17 cellular contexts compared by ENCODE assay signal in the genomic region with DNA sequence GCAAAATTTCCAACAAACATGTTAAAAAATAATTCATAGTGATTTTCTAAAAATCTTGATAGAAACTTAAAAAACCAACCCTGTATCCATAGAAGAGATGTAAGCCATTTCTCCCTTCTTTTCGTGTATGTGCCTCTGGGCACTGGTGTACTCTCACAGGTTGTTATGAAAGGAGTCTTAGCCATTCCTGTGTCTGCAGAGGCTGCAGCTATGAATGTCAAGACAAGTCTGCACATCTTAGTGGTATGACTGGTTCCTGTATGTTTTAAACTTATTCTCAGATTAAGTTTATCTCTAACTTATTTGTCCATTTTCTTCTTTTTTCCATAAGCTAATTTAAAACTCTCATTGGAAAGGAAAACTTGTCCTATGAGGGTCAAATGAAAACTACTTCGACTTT.
DNase-seq lines count a peak whose midpoint lies in the region; ATAC-seq, FAIRE-seq and TF ChIP-seq lines count a peak whose summit lies in the region.
"Had no signal": no experiment of that assay in that cellular context is flagged by ENCODE, and none has a peak within 500 bp of the region (broad histone marks: within the 10 kb centered on the region; RNA-seq: fewer than 3 reads in every experiment).

No MANE protein-coding gene starts in this region.

- H3K4me1 Mint-ChIP-seq in CD4-positive, alpha-beta memory T cell, result peaks cover 25 to 47% (median 32%) of the 10 kb centered on the region in 4 donors

- FAIRE-seq in bronchial epithelial cell (lab: Jason Lieb, UNC) (no peak), keratinocyte (lab: Jason Lieb, UNC) (peak; percentile 83)
- FAIRE-seq: D721Med, GM12892 had no signal

- no peak overlapping the region for H3K23ac ChIP-seq in IMR-90 (ENCODE audit: low read depth, low read length)

- no peak overlapping the region for H2AK9ac ChIP-seq in IMR-90 (replicated peaks; ENCODE audit: low read depth, low read length, poor library complexity)

- POLR2A ChIA-PET in IMR-90 (lab: Charles Lee; ENCODE audit: unreplicated experiment), result no interaction called here
- POLR2A ChIA-PET in CD4-positive, alpha-beta memory T cell (lab: Charles Lee; ENCODE audit: partially characterized antibody), result no interaction called here

- no peak overlapping the region for H4K91ac ChIP-seq in IMR-90 (ENCODE audit: insufficient read depth, low read depth, low read length)

- WGBS in IMR-90 (ENCODE audit: extremely low coverage in 2 of 2, insufficient read length in 1 of 2), 2 experiments, result no CpG with 5 or more reads among the region's 2 CpGs

- dilution Hi-C loops in IMR-90 (cut with HindIII; ENCODE audit: low sequenced_read_pairs, unreplicated experiment), result no loop called here
- dilution Hi-C loops in keratinocyte (cut with MboI; ENCODE audit: extremely low pct_ligation_motif_present, low sequenced_read_pairs), result no loop called here

- H3K27me3 Mint-ChIP-seq in CD4-positive, alpha-beta memory T cell, result no peaks in the 10 kb centered on the region
- H3K27me3 Mint-ChIP-seq: CD4-positive, alpha-beta T cell had no signal

- H3K9me3 ChIP-seq in DND-41 (ENCODE audit: insufficient read depth, low read length, severe bottlenecking) (no peaks in the 10 kb centered on the region), IMR-90 (ENCODE audit: control insufficient read depth, insufficient read depth, low read length) (no peaks in the 10 kb centered on the region), keratinocyte (ENCODE audit: control insufficient read depth, low read depth, low read length) (no peaks in the 10 kb centered on the region)
- no peaks in the 10 kb centered on the region for H3K9me3 ChIP-seq in CD4-positive, alpha-beta memory T cell (ENCODE audit: control insufficient read depth in 1 of 2, low read length in 2 of 2)

- peak overlapping the region; percentile 71 for H2BK120ac ChIP-seq in IMR-90 (ENCODE audit: low read depth, low read length)

- peaks cover 0 to 3% (median 0%) of the 10 kb centered on the region in 8 donors for H3K9me3 Mint-ChIP-seq in CD4-positive, alpha-beta memory T cell
- H3K9me3 Mint-ChIP-seq: CD4-positive, alpha-beta T cell; IgD-negative memory B cell had no signal

- H3K9me1 ChIP-seq in IMR-90 (ENCODE audit: insufficient read depth, low read length) (no peaks in the 10 kb centered on the region), keratinocyte (ENCODE audit: control insufficient read depth, extremely low read depth, insufficient read depth, low read length) (no peaks in the 10 kb centered on the region)

- H3K4me3 ChIP-seq in DND-41 (ENCODE audit: low read depth in 1 of 2, low read length in 2 of 2), result no peak overlapping the region
- H3K4me3 ChIP-seq in IMR-90 (ENCODE audit: insufficient read depth, low read depth, low read length), result no peak overlapping the region
- no peak overlapping the region for H3K4me3 ChIP-seq in bronchial epithelial cell (ENCODE audit: low read depth, low read length)
- peak overlapping the region in 2 of 3 experiments; percentile 31 to 32 for H3K4me3 ChIP-seq in keratinocyte (ENCODE audit: control insufficient read depth in 2 of 3, extremely low read depth in 1 of 3, insufficient read depth in 2 of 3, low read depth in 1 of 3, low read length in 3 of 3)
- no peak overlapping the region for H3K4me3 ChIP-seq in CD4-positive, alpha-beta memory T cell (ENCODE audit: low read length in 2 of 2)

- CTCF ChIA-PET in IMR-90 (lab: Yijun Ruan, JAX), result interaction anchor here (0.6 kb wide), 1 partner anchor 139 kb away, joined by 4 read pairs; no protein-coding TSS in a partner anchor
- CTCF ChIA-PET in CD4-positive, alpha-beta memory T cell (lab: Charles Lee; ENCODE audit: partially characterized antibody), result interaction anchor here (1.4 to 1.6 kb wide), 3 partner anchors 16 to 163 kb away, joined by 3 to 5 read pairs (median 5); no protein-coding TSS in a partner anchor

- H2AFZ ChIP-seq in DND-41 (ENCODE audit: low read depth, low read length) (no peak overlapping the region), IMR-90 (replicated peaks; ENCODE audit: low read length, poor library complexity) (no peak overlapping the region), keratinocyte (ENCODE audit: control insufficient read depth, low read length) (no peak overlapping the region)

- no peak overlapping the region for H3K27ac Mint-ChIP-seq in CD4-positive, alpha-beta memory T cell
- H3K27ac Mint-ChIP-seq: B cell; CD4-positive, alpha-beta T cell; IgD-negative memory B cell had no signal

- DNase-seq in DND-41 (no peak), IMR-90 (no peak), bronchial epithelial cell (ENCODE audit: low read depth) (peak; percentile 54), keratinocyte (ENCODE audit: low read depth, low spot score) (peak; percentile 40), GOT3 (lab: John Stamatoyannopoulos, UW) (no peak)
- no peak for DNase-seq in stimulated activated CD4-positive, alpha-beta T cell treated with anti-CD3 and anti-CD28 coated beads, Interleukin-1b, Interleukin-23, amount 100 ng/mL, for 48 hours
- no peak for DNase-seq in CD4-positive, alpha-beta memory T cell
- DNase-seq: C1 segment of cervical spinal cord; CD4-positive, alpha-beta T cell; DMS153; DMS79 treated with DMSO at 0.1 percent for 48 hours; GDM1 had no signal

- no TSS peak for BruUV-seq in IMR-90 (replicated peaks; lab: Mats Ljungman, UMichigan)

- no peak overlapping the region for H4K8ac ChIP-seq in IMR-90 (ENCODE audit: low read depth in 2 of 2, low read length in 2 of 2)

- intact Hi-C loops in IMR-90 (cut with micrococcal nuclease), result no loop called here
- intact Hi-C loops in CD4-positive, alpha-beta memory T cell (cut with micrococcal nuclease), result loop anchor here (5.0 to 10.0 kb wide), 2 partner anchors 132 to 325 kb away; partner anchors contain the start of gene IFIH1

- peaks cover 47% of the 10 kb centered on the region for H3K4me1 ChIP-seq in DND-41 (ENCODE audit: insufficient read depth, low read length)
- H3K4me1 ChIP-seq in IMR-90 (ENCODE audit: control insufficient read depth, insufficient read depth, low read length), result peaks cover 4% of the 10 kb centered on the region; the same call in 1 of the 2 replicates
- peaks cover 19% of the 10 kb centered on the region for H3K4me1 ChIP-seq in keratinocyte (ENCODE audit: control insufficient read depth, extremely low read depth, insufficient read depth, low read length)
- H3K4me1 ChIP-seq in CD4-positive, alpha-beta memory T cell (ENCODE audit: insufficient read depth, low read length), result peaks cover 41% of the 10 kb centered on the region

- H3K4ac ChIP-seq in IMR-90 (ENCODE audit: low read depth, low read length), result 0 out of 2 replicates have a peak overlapping the region, but pooled peaks have one; percentile 52

- no peak overlapping the region for H3K56ac ChIP-seq in IMR-90 (ENCODE audit: extremely low read depth, insufficient read depth, low read length)

- no peak for TF ChIP-seq POLR2A in IMR-90 (IDR thresholded peaks at IDR 0.05; ENCODE audit: low read depth, low read length)

- no peak overlapping the region for H3K18ac ChIP-seq in IMR-90 (ENCODE audit: low read depth, low read length)

- peaks cover 11% of the 10 kb centered on the region for H3K79me2 ChIP-seq in DND-41 (ENCODE audit: insufficient read depth, low read length)
- no peaks in the 10 kb centered on the region for H3K79me2 ChIP-seq in keratinocyte (ENCODE audit: control insufficient read depth, insufficient read depth, low read length)

- H3K4me3 Mint-ChIP-seq in CD4-positive, alpha-beta memory T cell, result no peak overlapping the region
- H3K4me3 Mint-ChIP-seq: B cell; CD4-positive, alpha-beta T cell; IgD-negative memory B cell had no signal

- H4K20me1 ChIP-seq in DND-41 (ENCODE audit: insufficient read depth, low read length) (no peaks in the 10 kb centered on the region), IMR-90 (ENCODE audit: insufficient read depth, low read length) (no peaks in the 10 kb centered on the region), keratinocyte (ENCODE audit: control insufficient read depth, extremely low read depth, insufficient read depth, low read length) (no peaks in the 10 kb centered on the region)

- no peak overlapping the region; the same call in 2 of the 3 replicates for H2BK15ac ChIP-seq in IMR-90 (ENCODE audit: low read depth, low read length)

- no peaks in the 10 kb centered on the region for H3K79me1 ChIP-seq in IMR-90 (ENCODE audit: low read depth in 1 of 2, low read length in 2 of 2)

- H3K27ac ChIP-seq in DND-41 (ENCODE audit: low read length) (peak overlapping the region; percentile 66), IMR-90 (ENCODE audit: insufficient read depth, low read length) (no peak overlapping the region), keratinocyte (ENCODE audit: control insufficient read depth, insufficient read depth, low read length) (peak overlapping the region; percentile 43)
- H3K27ac ChIP-seq in CD4-positive, alpha-beta memory T cell (ENCODE audit: low read depth, low read length), result no peak overlapping the region
- H3K27ac ChIP-seq: KMS-11 had no signal

- H2BK20ac ChIP-seq in IMR-90 (ENCODE audit: low read depth, low read length), result peak overlapping the region; percentile 77; the same call in 1 of the 2 replicates

- 0 out of 2 replicates have a peak overlapping the region, but pooled peaks have one; percentile 68 for H3K14ac ChIP-seq in IMR-90 (replicated peaks; ENCODE audit: low read depth, low read length)

- H3K27me3 ChIP-seq in DND-41 (ENCODE audit: insufficient read depth, low read length, poor library complexity), result no peaks in the 10 kb centered on the region
- H3K27me3 ChIP-seq in IMR-90 (ENCODE audit: control insufficient read depth, insufficient read depth, low read length), result no peaks in the 10 kb centered on the region
- peaks cover 3% of the 10 kb centered on the region for H3K27me3 ChIP-seq in bronchial epithelial cell (ENCODE audit: control insufficient read depth, insufficient read depth, low read length)
- H3K27me3 ChIP-seq in keratinocyte (ENCODE audit: control insufficient read depth, extremely low read depth, insufficient read depth, low read length), result no peaks in the 10 kb centered on the region
- H3K27me3 ChIP-seq in CD4-positive, alpha-beta memory T cell (ENCODE audit: insufficient read depth, low read length), result no peaks in the 10 kb centered on the region

- peaks cover 16% of the 10 kb centered on the region for H3K36me3 ChIP-seq in DND-41 (ENCODE audit: insufficient read depth, low read length)
- H3K36me3 ChIP-seq in IMR-90 (ENCODE audit: control insufficient read depth, insufficient read depth, low read length), result peaks cover 3% of the 10 kb centered on the region; the same call in 1 of the 2 replicates
- no peaks in the 10 kb centered on the region for H3K36me3 ChIP-seq in bronchial epithelial cell (ENCODE audit: control insufficient read depth, insufficient read depth, low read length)
- H3K36me3 ChIP-seq in keratinocyte (ENCODE audit: control insufficient read depth in 2 of 2, extremely low read depth in 1 of 2, insufficient read depth in 2 of 2, low read length in 2 of 2), result no peaks in the 10 kb centered on the region
- no peaks in the 10 kb centered on the region for H3K36me3 ChIP-seq in CD4-positive, alpha-beta memory T cell (ENCODE audit: insufficient read depth, low read length)

- no peak overlapping the region for H4K5ac ChIP-seq in IMR-90 (ENCODE audit: low read depth, low read length)

- H3K36me3 Mint-ChIP-seq in CD4-positive, alpha-beta memory T cell, result peaks cover 11 to 15% of the 10 kb centered on the region in 2 donors
- H3K36me3 Mint-ChIP-seq: IgD-negative memory B cell had no signal

- ATAC-seq in DND-41 (ENCODE audit: insufficient read depth, low read depth), result no peak
- no peak for ATAC-seq in IMR-90 (ENCODE audit: low read depth)

- no peak for TF ChIP-seq RAD21 in IMR-90 (IDR thresholded peaks at IDR 0.05; ENCODE audit: low read length)

- in situ Hi-C loops in IMR-90 (cut with MboI; ENCODE audit: low sequenced_read_pairs), result loop anchor here (25.0 kb wide), 1 partner anchor 322 kb away; the partner anchor contains the start of gene IFIH1

- 0 out of 2 replicates have a peak overlapping the region, but pooled peaks have one; percentile 58 for H2AK5ac ChIP-seq in IMR-90 (ENCODE audit: low read depth, low read length)

- TF ChIP-seq CTCF in DND-41 (IDR thresholded peaks at IDR 0.05; ENCODE audit: borderline replicate concordance, extremely low read depth, low read length, poor library complexity, severe bottlenecking) (no peak), IMR-90 (conservative IDR thresholded peaks at IDR 0.05; ENCODE audit: low read depth, low read length) (no peak), bronchial epithelial cell (IDR thresholded peaks at IDR 0.05; ENCODE audit: insufficient read depth, low read length, severe bottlenecking) (no peak), keratinocyte (optimal IDR thresholded peaks at IDR 0.05 in 1 of 3, IDR thresholded peaks at IDR 0.05 in 1 of 3, conservative IDR thresholded peaks at IDR 0.05 in 1 of 3; ENCODE audit: extremely low read depth in 1 of 3, insufficient read depth in 2 of 3, low read length in 3 of 3) (no peak)

- H3K9ac ChIP-seq in DND-41 (ENCODE audit: low read depth, low read length) (no peak overlapping the region), IMR-90 (ENCODE audit: low read depth, low read length) (no peak overlapping the region), keratinocyte (ENCODE audit: control insufficient read depth, extremely low read depth, insufficient read depth, low read length) (no peak overlapping the region)
- H3K9ac ChIP-seq: KMS-11 had no signal

- no peak overlapping the region for H2BK5ac ChIP-seq in IMR-90 (ENCODE audit: low read depth, low read length, poor library complexity, severe bottlenecking)

- H3K4me2 ChIP-seq in DND-41 (ENCODE audit: insufficient read depth, low read length) (no peak overlapping the region), IMR-90 (ENCODE audit: low read depth, low read length) (no peak overlapping the region), keratinocyte (ENCODE audit: control insufficient read depth, extremely low read depth, insufficient read depth, low read depth, low read length) (peak overlapping the region; percentile 66)
- H3K4me2 ChIP-seq: KMS-11 had no signal

Comparison
In these comparisons a context has a peak if more than half of its experiments do, and no peak if none do; other contexts are left out.
1. DNase-seq: peak in bronchial epithelial cell (single experiment) and keratinocyte (single experiment); none in DND-41 (single experiment), IMR-90 (single experiment), stimulated activated CD4-positive, alpha-beta T cell treated with anti-CD3 and anti-CD28 coated beads, Interleukin-1b, Interleukin-23, amount 100 ng/mL, for 48 hours (single experiment), GOT3 (single experiment) and CD4-positive, alpha-beta memory T cell (0 of 5).
2. H3K27ac ChIP-seq: peak in DND-41 (single experiment) and keratinocyte (single experiment); none in IMR-90 (single experiment) and CD4-positive, alpha-beta memory T cell (single experiment).
3. H3K4me3 ChIP-seq: peak in keratinocyte (2 of 3); none in DND-41 (0 of 2), IMR-90 (single experiment), bronchial epithelial cell (single experiment) and CD4-positive, alpha-beta memory T cell (0 of 2).